ENCODE assay signal across 1 cellular context in genomic region chr11:67239795-67240574, GRCh38.
TF ChIP-seq lines count a peak whose summit lies in the region.

No MANE protein-coding gene starts in this region.

TF ChIP-seq in K562, 482 proteins besides CTCF, POLR2A, EP300 and RAD21 (continued from another document and continues in another):
- TF ChIP-seq ZBTB11 (CRISPR knock-in tag; IDR thresholded peaks at IDR 0.05): 0 out of 6 replicates have a peak, but pooled peaks of 1 of the 3 experiments have one; percentile 27
- TF ChIP-seq HNRNPH1 (optimal IDR thresholded peaks at IDR 0.05; ENCODE audit: low read depth, low read length): no peak
- TF ChIP-seq MTA1 (IDR thresholded peaks at IDR 0.05; ENCODE audit: borderline replicate concordance): no peak
- TF ChIP-seq HMG20A (CRISPR knock-in tag; conservative IDR thresholded peaks at IDR 0.05): no peak
- TF ChIP-seq ESRRA (IDR thresholded peaks at IDR 0.05; ENCODE audit: borderline replicate concordance, low read depth): peak; percentile 43; the same call in 1 of the 2 replicates
- TF ChIP-seq ZNF740 (CRISPR knock-in tag; IDR thresholded peaks at IDR 0.05): peak; percentile 44; the same call in 1 of the 2 replicates
- TF ChIP-seq ZNF740 (tag; IDR thresholded peaks at IDR 0.05): no peak
- TF ChIP-seq ZNF175 (CRISPR knock-in tag; IDR thresholded peaks at IDR 0.05; ENCODE audit: low read depth): no peak
- no peak for TF ChIP-seq DMBX1 (CRISPR knock-in tag; IDR thresholded peaks at IDR 0.05; ENCODE audit: borderline replicate concordance)
- no peak for TF ChIP-seq E2F4 (CRISPR knock-in tag; IDR thresholded peaks at IDR 0.05; ENCODE audit: low read depth)
- TF ChIP-seq HOMEZ (CRISPR knock-in tag; IDR thresholded peaks at IDR 0.05): no peak
- peak; percentile 75 for TF ChIP-seq ZKSCAN1 (IDR thresholded peaks at IDR 0.05; ENCODE audit: low read depth, low read length)
- peak; percentile 75 for TF ChIP-seq POLR2B (IDR thresholded peaks at IDR 0.05; ENCODE audit: low read depth, partially characterized antibody)
- TF ChIP-seq ZNF644 (tag; IDR thresholded peaks at IDR 0.05; ENCODE audit: low read depth): no peak
- peak; percentile 25; the same call in 1 of the 2 replicates for TF ChIP-seq SPI1 (IDR thresholded peaks at IDR 0.05; ENCODE audit: borderline replicate concordance, low read depth, low read length)
- 0 out of 2 replicates have a peak, but pooled peaks have one; percentile 52 for TF ChIP-seq HEY1 (CRISPR knock-in tag; IDR thresholded peaks at IDR 0.05; ENCODE audit: borderline replicate concordance)
- TF ChIP-seq SMARCC2 (IDR thresholded peaks at IDR 0.05; ENCODE audit: low read depth): no peak
- no peak for TF ChIP-seq SRSF3 (IDR thresholded peaks at IDR 0.05; ENCODE audit: insufficient read depth, low read length)
- no peak for TF ChIP-seq IRF9 (tag; IDR thresholded peaks at IDR 0.05)
- TF ChIP-seq SNIP1 (IDR thresholded peaks at IDR 0.05; ENCODE audit: low read depth): no peak
- no peak for TF ChIP-seq CCAR2 (IDR thresholded peaks at IDR 0.05; ENCODE audit: low read depth, low read length)
- TF ChIP-seq HNRNPUL1 (IDR thresholded peaks at IDR 0.05; ENCODE audit: low read length): no peak
- no peak for TF ChIP-seq STAG1 (CRISPR knock-in tag; IDR thresholded peaks at IDR 0.05; ENCODE audit: borderline replicate concordance)
- TF ChIP-seq TSHZ1 (CRISPR knock-in tag; IDR thresholded peaks at IDR 0.05): no peak
- no peak for TF ChIP-seq KLF1 (tag; IDR thresholded peaks at IDR 0.05)
- no peak for TF ChIP-seq ELK3 (CRISPR knock-in tag; IDR thresholded peaks at IDR 0.05)
- no peak for TF ChIP-seq PHF20 (IDR thresholded peaks at IDR 0.05; ENCODE audit: partially characterized antibody)
- TF ChIP-seq GABPA (tag; conservative IDR thresholded peaks at IDR 0.05; ENCODE audit: low read depth): peak; percentile 73
- TF ChIP-seq ZBTB26 (CRISPR knock-in tag; IDR thresholded peaks at IDR 0.05): no peak
- TF ChIP-seq NFIX (CRISPR knock-in tag; IDR thresholded peaks at IDR 0.05; ENCODE audit: low read depth): no peak
- TF ChIP-seq DIDO1 (tag; IDR thresholded peaks at IDR 0.05; ENCODE audit: low read depth): no peak
- no peak for TF ChIP-seq ZNF507 (tag; conservative IDR thresholded peaks at IDR 0.05)
- no peak for TF ChIP-seq ZNF512 (tag; IDR thresholded peaks at IDR 0.05)
- no peak for TF ChIP-seq PCBP2 (IDR thresholded peaks at IDR 0.05; ENCODE audit: low read depth, low read length, poor library complexity, severe bottlenecking)
- no peak for TF ChIP-seq ARID3B (CRISPR knock-in tag; IDR thresholded peaks at IDR 0.05; ENCODE audit: borderline replicate concordance)
- TF ChIP-seq MBD1 (CRISPR knock-in tag; IDR thresholded peaks at IDR 0.05): no peak
